ENCODE assay signal across 1 cellular context in the genomic region with DNA sequence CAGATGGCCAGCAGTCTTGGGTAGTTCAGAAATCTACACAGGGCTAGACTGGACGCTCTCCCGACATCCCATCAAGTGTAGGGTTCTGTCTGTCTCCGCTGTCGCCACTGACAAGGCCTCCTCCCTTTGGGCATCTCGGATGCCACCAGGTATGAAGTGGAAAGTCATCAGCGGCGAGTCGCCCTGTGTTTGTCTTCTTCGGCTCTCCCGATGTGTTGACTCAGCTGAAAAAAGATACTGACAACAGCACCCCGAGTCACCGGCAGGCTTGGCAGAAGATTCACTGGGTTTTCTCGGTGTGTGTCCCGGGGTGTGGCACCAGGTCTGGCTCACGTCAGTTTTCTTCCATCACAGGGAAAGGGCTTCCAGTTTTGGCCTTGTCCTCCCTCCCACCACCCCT.
TF ChIP-seq lines count a peak whose summit lies in the region.

No MANE protein-coding gene starts in this region.

TF ChIP-seq in IMR-90, 13 proteins besides CTCF, POLR2A, EP300 and RAD21:
- TF ChIP-seq ELK1 (IDR thresholded peaks at IDR 0.05; ENCODE audit: borderline replicate concordance, low read depth, low read length), result no peak
- TF ChIP-seq NFE2L2 (IDR thresholded peaks at IDR 0.05; ENCODE audit: low read depth, low read length), result no peak
- peak; percentile 52 for TF ChIP-seq MAFK (IDR thresholded peaks at IDR 0.05; ENCODE audit: low read depth, low read length)
- no peak for TF ChIP-seq MAZ (IDR thresholded peaks at IDR 0.05; ENCODE audit: borderline replicate concordance, low read depth, low read length)
- no peak for TF ChIP-seq MXI1 (IDR thresholded peaks at IDR 0.05; ENCODE audit: borderline replicate concordance, low read depth, low read length)
- TF ChIP-seq RCOR1 (IDR thresholded peaks at IDR 0.05; ENCODE audit: insufficient replicate concordance, low read length), result no peak
- TF ChIP-seq RFX5 (IDR thresholded peaks at IDR 0.05; ENCODE audit: low read depth, low read length), result no peak
TF ChIP-seq in IMR-90: peak in this region for 1.
